Comparison of ENCODE assay signal across 40 cellular contexts in the genomic region with DNA sequence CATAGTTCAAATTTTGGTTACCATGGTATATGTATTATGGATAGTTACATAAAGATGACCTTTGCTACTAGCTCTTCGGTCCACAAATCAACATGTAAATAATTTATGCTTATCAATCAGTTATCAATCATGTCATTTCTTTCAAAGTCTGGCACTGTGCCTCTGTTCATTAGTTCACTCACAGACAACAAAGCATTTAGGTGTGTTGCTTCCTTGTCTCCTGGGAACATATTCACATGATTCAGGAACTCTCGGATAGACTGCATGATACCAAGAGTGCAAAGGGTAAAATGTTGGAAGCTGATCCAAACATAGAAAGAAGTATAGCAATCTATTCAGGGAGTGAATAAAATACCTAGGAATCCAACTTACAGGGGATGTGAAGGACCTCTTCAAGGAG. TPM values are rescaled to one million over a fixed set of nuclear protein-coding genes. Genes with fewer than 3 reads are reported as not detected.
"Had no signal": no experiment of that assay in that cellular context is flagged by ENCODE, and none has a peak within 500 bp of the region (broad histone marks: within the 10 kb centered on the region; RNA-seq: fewer than 3 reads in every experiment).

No MANE protein-coding gene starts in this region.

- ATAC-seq: activated naive CD4-positive, alpha-beta T cell treated with anti-CD3 and anti-CD28 coated beads, Interleukin-2, amount 50 U/mL, for 72 hours; activated naive CD8-positive, alpha-beta T cell treated with anti-CD3 and anti-CD28 coated beads, Interleukin-2, amount 50 U/mL, for 24 hours; activated T-cell treated with anti-CD3 and anti-CD28 coated beads, Interleukin-2, amount 50 U/mL, for 4 hours; activated T-cell treated with anti-CD3 and anti-CD28 coated beads, Interleukin-2, amount 50 U/mL, for 72 hours; activated T-helper 17 cell treated with anti-CD3 and anti-CD28 coated beads, Interleukin-2, amount 50 U/mL, for 72 hours; body of pancreas had no signal

- FAIRE-seq: astrocyte, bronchial epithelial cell had no signal

- H3K4me3 ChIP-seq: adrenal gland, ascending aorta, body of pancreas, breast epithelium, cardiac muscle cell had no signal

- H3K9me3 ChIP-seq: adrenal gland, ascending aorta, body of pancreas had no signal

- DNase-seq: activated effector memory CD4-positive, alpha-beta T cell treated with anti-CD3 and anti-CD28 coated beads, Interleukin-2, amount 50 U/mL, for 16 hours; activated effector memory CD4-positive, alpha-beta T cell treated with Interleukin-2 at 50 U/mL for 16 hours; activated gamma-delta T cell; activated gamma-delta T cell treated with Interleukin-2 at 50 U/mL for 16 hours; activated naive CD4-positive, alpha-beta T cell; activated naive CD4-positive, alpha-beta T cell treated with anti-CD3 and anti-CD28 coated beads for 36 hours; activated naive CD4-positive, alpha-beta T cell treated with anti-CD3 and anti-CD28 coated beads, Interleukin-2, amount 10 ng/mL, durations not matched to agents 7 days and 5 days; activated naive CD4-positive, alpha-beta T cell treated with anti-CD3 and anti-CD28 coated beads, Interleukin-2, amount 50 U/mL, for 16 hours; activated naive CD4-positive, alpha-beta T cell treated with Interleukin-2 at 50 U/mL for 16 hours; activated naive CD8-positive, alpha-beta T cell treated with anti-CD3 and anti-CD28 coated beads for 36 hours; activated naive CD8-positive, alpha-beta T cell treated with anti-CD3 and anti-CD28 coated beads, Interleukin-2, amount 10 ng/mL, durations not matched to agents 7 days and 5 days; activated naive CD8-positive, alpha-beta T cell treated with anti-CD3 and anti-CD28 coated beads, Interleukin-2, amount 50 U/mL, for 24 hours; activated T-cell treated with anti-CD3 and anti-CD28 coated beads, Interleukin-2, amount 50 U/mL, for 1 hour; activated T-cell treated with anti-CD3 and anti-CD28 coated beads, Interleukin-2, amount 50 U/mL, for 24 hours; activated T-cell treated with anti-CD3 and anti-CD28 coated beads, Interleukin-2, amount 50 U/mL, for 4 hours; activated T-cell treated with anti-CD3 and anti-CD28 coated beads, Interleukin-2, amount 50 U/mL, for 48 hours; activated T-cell treated with anti-CD3 and anti-CD28 coated beads, Interleukin-2, amount 50 U/mL, for 72 hours; adrenal gland; amniotic stem cell; amygdala; anterior cingulate cortex; aorta; body of pancreas; brain microvascular endothelial cell; caudate nucleus; central memory CD4-positive, alpha-beta T cell; cerebellar nuclear complex had no signal

- H3K36me3 ChIP-seq: adrenal gland, ascending aorta, brain microvascular endothelial cell, breast epithelium, cardiac muscle cell had no signal

- H3K4me1 ChIP-seq: adrenal gland, ascending aorta, body of pancreas, breast epithelium had no signal

- H3K27ac ChIP-seq: adrenal gland, ascending aorta, body of pancreas, brain microvascular endothelial cell, breast epithelium, cardiac muscle cell had no signal

- H3K27me3 ChIP-seq: adrenal gland, ascending aorta, body of pancreas, brain microvascular endothelial cell, breast epithelium, cardiac muscle cell had no signal

RNA-seq across cellular contexts. Expression of gene ACRV1, which starts 14.3 kb away (rescaled TPM):
- total RNA-seq: activated naive CD4-positive, alpha-beta T cell treated with anti-CD3 and anti-CD28 coated beads for 36 hours; activated naive CD4-positive, alpha-beta T cell treated with anti-CD3 and anti-CD28 coated beads, Interleukin-2, amount 50 U/mL, for 72 hours; activated naive CD8-positive, alpha-beta T cell treated with anti-CD3 and anti-CD28 coated beads for 36 hours; activated naive CD8-positive, alpha-beta T cell treated with anti-CD3 and anti-CD28 coated beads, Interleukin-2, amount 10 ng/mL, durations not matched to agents 7 days and 5 days; activated T-cell treated with anti-CD3 and anti-CD28 coated beads, Interleukin-2, amount 50 U/mL, for 4 hours; activated T-helper 1 cell treated with anti-CD3 and anti-CD28 coated beads, Interleukin-12 subunit alpha, Interleukin-12 subunit beta, Interleukin-2, Interleukin-4 antibody, amounts not matched to agents 30 ng/mL and 10 ng/mL and 1 ng/mL, durations not matched to agents 14 hours and 24 hours and 36 hours; activated T-helper 17 cell treated with anti-CD3 and anti-CD28 coated beads, Interleukin-2, amount 50 U/mL, for 72 hours; activated T-helper 2 cell treated with anti-CD3 and anti-CD28 coated beads, Interferon-gamma antibody, Interleukin-2, Interleukin-4, amounts not matched to agents 10 μg/mL and 5 μg/mL and 100 μg/mL, durations not matched to agents 14 hours and 24 hours and 36 hours; adrenal gland; aorta; ascending aorta; astrocyte; body of pancreas; bronchial epithelial cell; cardiac muscle cell; cardiac septum had no signal
- polyA plus RNA-seq: adipose tissue, aorta had no signal

RNA-seq across cellular contexts. Expression of gene PATE1, which starts 51.1 kb away (rescaled TPM):
- total RNA-seq: activated naive CD4-positive, alpha-beta T cell treated with anti-CD3 and anti-CD28 coated beads for 36 hours; activated naive CD4-positive, alpha-beta T cell treated with anti-CD3 and anti-CD28 coated beads, Interleukin-2, amount 50 U/mL, for 72 hours; activated naive CD8-positive, alpha-beta T cell treated with anti-CD3 and anti-CD28 coated beads for 36 hours; activated naive CD8-positive, alpha-beta T cell treated with anti-CD3 and anti-CD28 coated beads, Interleukin-2, amount 10 ng/mL, durations not matched to agents 7 days and 5 days; activated T-cell treated with anti-CD3 and anti-CD28 coated beads, Interleukin-2, amount 50 U/mL, for 4 hours; activated T-cell treated with anti-CD3 and anti-CD28 coated beads, Interleukin-2, amount 50 U/mL, for 72 hours; activated T-helper 1 cell treated with anti-CD3 and anti-CD28 coated beads, Interleukin-12 subunit alpha, Interleukin-12 subunit beta, Interleukin-2, Interleukin-4 antibody, amounts not matched to agents 30 ng/mL and 10 ng/mL and 1 ng/mL, durations not matched to agents 14 hours and 24 hours and 36 hours; activated T-helper 17 cell treated with anti-CD3 and anti-CD28 coated beads, Interleukin-2, amount 50 U/mL, for 72 hours; activated T-helper 2 cell treated with anti-CD3 and anti-CD28 coated beads, Interferon-gamma antibody, Interleukin-2, Interleukin-4, amounts not matched to agents 10 μg/mL and 5 μg/mL and 100 μg/mL, durations not matched to agents 14 hours and 24 hours and 36 hours; adrenal gland; aorta; ascending aorta; astrocyte; body of pancreas; breast epithelium; bronchial epithelial cell; cardiac muscle cell; cardiac septum; cerebellum; chondrocyte had no signal
- polyA plus RNA-seq: adipose tissue, adrenal gland, aorta, cardiac muscle cell had no signal
